18 cellular contexts compared by ENCODE assay signal in the genomic region with DNA sequence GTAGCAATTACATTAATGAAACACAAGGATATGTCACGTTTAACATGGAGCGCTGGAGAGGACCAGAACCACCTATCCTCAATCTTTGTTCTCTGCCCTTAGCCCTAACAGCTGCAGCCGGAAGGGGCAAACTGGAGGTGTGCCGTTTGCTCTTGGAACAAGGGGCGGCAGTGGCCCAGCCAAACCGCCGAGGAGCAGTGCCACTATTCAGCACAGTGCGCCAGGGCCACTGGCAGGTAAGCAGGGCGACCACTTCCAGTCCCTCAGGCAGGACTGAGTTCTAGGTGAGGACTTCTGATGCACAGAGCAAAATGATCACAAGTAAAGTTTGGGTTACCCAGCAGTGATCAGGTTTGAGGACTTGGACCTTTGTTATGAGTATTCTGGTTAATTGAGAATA.
"Had no signal": no experiment of that assay in that cellular context is flagged by ENCODE, and none has a peak within 500 bp of the region (broad histone marks: within the 10 kb centered on the region; RNA-seq: fewer than 3 reads in every experiment).

No MANE protein-coding gene starts in this region.

- H3K27me3 Mint-ChIP-seq: progenitor cell of endocrine pancreas; stimulated activated naive CD8-positive, alpha-beta T cell treated with anti-CD3 and anti-CD28 coated beads, Interleukin-15, amount 100 ng/mL, for 72 hours had no signal

- H3K4me3 Mint-ChIP-seq: natural killer cell; stimulated activated naive CD8-positive, alpha-beta T cell treated with anti-CD3 and anti-CD28 coated beads, Interleukin-15, amount 100 ng/mL, for 72 hours had no signal

- H3K9ac ChIP-seq: parathyroid adenoma had no signal

- H3K9me3 Mint-ChIP-seq: natural killer cell; stimulated activated naive CD8-positive, alpha-beta T cell treated with anti-CD3 and anti-CD28 coated beads, Interleukin-15, amount 100 ng/mL, for 72 hours had no signal

- H3K4me1 Mint-ChIP-seq: stimulated activated naive CD8-positive, alpha-beta T cell treated with anti-CD3 and anti-CD28 coated beads, Interleukin-15, amount 100 ng/mL, for 72 hours had no signal

- H3K4me3 ChIP-seq: coronary artery, esophagus squamous epithelium, heart right ventricle, left lung, right atrium auricular region, smooth muscle cell, suprapubic skin had no signal

- H3K36me3 ChIP-seq: right atrium auricular region had no signal

- H3K27me3 ChIP-seq: esophagus squamous epithelium, heart right ventricle, left lung, right atrium auricular region, suprapubic skin had no signal

- H3K9me3 ChIP-seq: esophagus squamous epithelium, heart right ventricle, left lung, right atrium auricular region, suprapubic skin had no signal

- H3K79me2 ChIP-seq: parathyroid adenoma had no signal

- DNase-seq: effector memory CD4-positive, alpha-beta T cell; esophagus squamous epithelium; glutamatergic neuron; heart right ventricle; left cardiac atrium; left lung; natural killer cell; stimulated activated CD4-positive, alpha-beta T cell treated with anti-CD3 and anti-CD28 coated beads, Interleukin-12 subunit alpha, Interleukin-12 subunit beta, amount 100 ng/mL, for 4 hours; stimulated activated CD4-positive, alpha-beta T cell treated with anti-CD3 and anti-CD28 coated beads, Interleukin-1b, Interleukin-23, amount 100 ng/mL, for 48 hours; stimulated activated CD4-positive, alpha-beta T cell treated with anti-CD3 and anti-CD28 coated beads, Interleukin-4, amount 100 ng/mL, for 1 hour; stimulated activated CD8-positive, alpha-beta memory T cell treated with anti-CD3 and anti-CD28 coated beads, Interleukin-4, amount 100 ng/mL, for 48 hours; stimulated activated naive CD8-positive, alpha-beta T cell treated with anti-CD3 and anti-CD28 coated beads, Interleukin-15, amount 100 ng/mL, for 72 hours had no signal

- H3K27ac Mint-ChIP-seq: natural killer cell; progenitor cell of endocrine pancreas; stimulated activated naive CD8-positive, alpha-beta T cell treated with anti-CD3 and anti-CD28 coated beads, Interleukin-15, amount 100 ng/mL, for 72 hours had no signal

- H3K27ac ChIP-seq: coronary artery, esophagus squamous epithelium, parathyroid adenoma, suprapubic skin had no signal

- H3K4me2 ChIP-seq: smooth muscle cell had no signal

- H3K4me1 ChIP-seq: right atrium auricular region, suprapubic skin had no signal

- H3K36me3 Mint-ChIP-seq: natural killer cell had no signal

- ATAC-seq: natural killer cell had no signal
